2 cellular contexts compared by ENCODE assay signal in genomic region chr7:112159346-112159745, GRCh38.
TF ChIP-seq lines count a peak whose summit lies in the region.

No MANE protein-coding gene starts in this region.

TF ChIP-seq in HEK293, 187 proteins besides CTCF, POLR2A, EP300 and RAD21:
- TF ChIP-seq, protein P1, sequence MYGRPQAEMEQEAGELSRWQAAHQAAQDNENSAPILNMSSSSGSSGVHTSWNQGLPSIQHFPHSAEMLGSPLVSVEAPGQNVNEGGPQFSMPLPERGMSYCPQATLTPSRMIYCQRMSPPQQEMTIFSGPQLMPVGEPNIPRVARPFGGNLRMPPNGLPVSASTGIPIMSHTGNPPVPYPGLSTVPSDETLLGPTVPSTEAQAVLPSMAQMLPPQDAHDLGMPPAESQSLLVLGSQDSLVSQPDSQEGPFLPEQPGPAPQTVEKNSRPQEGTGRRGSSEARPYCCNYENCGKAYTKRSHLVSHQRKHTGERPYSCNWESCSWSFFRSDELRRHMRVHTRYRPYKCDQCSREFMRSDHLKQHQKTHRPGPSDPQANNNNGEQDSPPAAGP (tag by site-specific recombination; IDR thresholded peaks at IDR 0.05): no peak
- TF ChIP-seq PRDM4 (tag by site-specific recombination; IDR thresholded peaks at IDR 0.05) (no peak), ZNF76 (tag by site-specific recombination; IDR thresholded peaks at IDR 0.05; ENCODE audit: borderline replicate concordance, low read depth) (no peak), ZNF600 (tag by site-specific recombination; IDR thresholded peaks at IDR 0.05) (0 out of 2 replicates have a peak, but pooled peaks have one; percentile 3), KLF8 (tag by site-specific recombination; IDR thresholded peaks at IDR 0.05) (no peak)

TF ChIP-seq in K562, 482 proteins besides CTCF, POLR2A, EP300 and RAD21:
- no peak for TF ChIP-seq ZNF224 (CRISPR knock-in tag; IDR thresholded peaks at IDR 0.05)
- TF ChIP-seq, protein P2, sequence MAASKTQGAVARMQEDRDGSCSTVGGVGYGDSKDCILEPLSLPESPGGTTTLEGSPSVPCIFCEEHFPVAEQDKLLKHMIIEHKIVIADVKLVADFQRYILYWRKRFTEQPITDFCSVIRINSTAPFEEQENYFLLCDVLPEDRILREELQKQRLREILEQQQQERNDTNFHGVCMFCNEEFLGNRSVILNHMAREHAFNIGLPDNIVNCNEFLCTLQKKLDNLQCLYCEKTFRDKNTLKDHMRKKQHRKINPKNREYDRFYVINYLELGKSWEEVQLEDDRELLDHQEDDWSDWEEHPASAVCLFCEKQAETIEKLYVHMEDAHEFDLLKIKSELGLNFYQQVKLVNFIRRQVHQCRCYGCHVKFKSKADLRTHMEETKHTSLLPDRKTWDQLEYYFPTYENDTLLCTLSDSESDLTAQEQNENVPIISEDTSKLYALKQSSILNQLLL (CRISPR knock-in tag; IDR thresholded peaks at IDR 0.05; ENCODE audit: borderline replicate concordance): peak; percentile 82
